In the genomic region with DNA sequence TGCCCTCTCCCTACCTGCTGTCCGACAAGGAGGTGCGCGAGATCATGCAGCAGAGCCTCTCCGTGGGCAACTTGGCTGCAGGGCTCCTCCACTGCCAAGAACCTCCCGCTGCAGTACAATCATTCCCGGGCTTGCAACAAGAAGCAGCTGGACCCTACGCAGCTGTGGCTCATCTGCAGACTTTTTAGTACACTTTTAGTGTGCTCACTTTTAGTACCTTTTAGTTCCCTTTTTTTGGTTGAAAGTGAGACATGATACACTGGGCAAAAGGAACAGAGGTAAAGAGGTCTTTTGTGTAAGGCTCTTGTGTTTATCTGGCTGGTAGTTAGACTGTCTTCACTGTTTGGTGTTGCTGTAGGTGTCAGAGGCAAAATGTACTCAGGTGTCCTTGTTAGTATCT, we compare ENCODE assay signal across 1 cellular context.
TF ChIP-seq lines count a peak whose summit lies in the region.

No MANE protein-coding gene starts in this region.

TF ChIP-seq in GM12878, 131 proteins besides CTCF, POLR2A, EP300 and RAD21 (continued from another document):
- 0 out of 2 replicates have a peak, but pooled peaks have one; percentile 27 for TF ChIP-seq TCF12 (IDR thresholded peaks at IDR 0.05; ENCODE audit: low read depth, low read length)
